8 cellular contexts compared by ENCODE assay signal in the genomic region with DNA sequence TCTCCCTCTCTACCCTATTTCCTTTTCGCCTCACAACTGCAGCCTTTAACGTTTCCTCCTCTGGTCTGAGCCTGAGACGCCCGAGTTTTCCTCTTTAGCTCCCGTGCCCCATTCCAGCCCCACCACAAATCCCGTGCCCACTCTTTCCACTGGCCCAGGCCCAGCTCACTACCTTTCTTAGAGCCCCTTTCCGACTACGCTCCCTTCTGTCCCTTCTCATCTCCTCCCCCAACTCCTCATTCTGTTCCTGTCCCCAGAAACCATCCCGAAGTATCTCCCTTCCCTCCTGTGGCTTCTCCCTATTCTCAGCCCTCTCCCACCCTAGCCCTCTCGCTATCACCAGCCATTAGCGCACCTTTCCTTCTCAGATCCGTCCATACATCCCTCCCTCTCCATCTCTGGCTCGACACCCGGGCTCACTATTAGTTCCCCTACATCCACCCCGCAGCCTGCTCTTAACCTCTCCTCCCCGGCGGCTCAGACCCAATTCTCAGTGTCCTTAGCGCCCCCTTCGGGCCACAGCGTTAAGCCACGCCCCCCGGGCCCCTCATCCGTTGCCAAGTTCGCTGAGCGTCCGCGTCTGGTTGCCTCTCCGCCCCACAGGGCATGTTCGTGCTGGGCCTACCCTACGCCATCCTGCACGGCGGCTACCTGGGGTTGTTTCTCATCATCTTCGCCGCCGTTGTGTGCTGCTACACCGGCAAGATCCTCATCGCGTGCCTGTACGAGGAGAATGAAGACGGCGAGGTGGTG. TPM values are rescaled to one million over a fixed set of nuclear protein-coding genes. Genes with fewer than 3 reads are reported as not detected.
A peak's percentile ranks its signal among the peaks of the same experiment; 100 is the strongest.
DNase-seq lines count a peak whose midpoint lies in the region; ATAC-seq and TF ChIP-seq lines count a peak whose summit lies in the region.

No MANE protein-coding gene starts in this region.

- no peaks in the 10 kb centered on the region for H3K36me3 ChIP-seq in left ventricle myocardium inferior
- no peaks in the 10 kb centered on the region for H3K36me3 ChIP-seq in suprapubic skin

- H3K9me3 ChIP-seq in left ventricle myocardium inferior (replicated peaks) (no peaks in the 10 kb centered on the region), right cardiac atrium (ENCODE audit: control insufficient read depth, low read length) (no peaks in the 10 kb centered on the region), suprapubic skin (no peaks in the 10 kb centered on the region)

- ATAC-seq in right cardiac atrium, result no peak

- H3K27me3 ChIP-seq in left ventricle myocardium inferior (ENCODE audit: low read depth) (peaks cover 100% of the 10 kb centered on the region), right cardiac atrium (ENCODE audit: control insufficient read depth, insufficient read depth) (no peaks in the 10 kb centered on the region), suprapubic skin (peaks cover 100% of the 10 kb centered on the region)

- TF ChIP-seq POLR2A in suprapubic skin (IDR thresholded peaks at IDR 0.05), result no peak

- WGBS in right cardiac atrium, result 4% methylated on average over 41 of the region's 41 CpGs
- 4% methylated on average over 33 of the region's 41 CpGs for WGBS in suprapubic skin

- TF ChIP-seq CTCF in left ventricle myocardium inferior (IDR thresholded peaks at IDR 0.05; ENCODE audit: borderline replicate concordance) (peak; percentile 18), fibroblast of villous mesenchyme (IDR thresholded peaks at IDR 0.05; ENCODE audit: insufficient read depth, low read depth, low read length) (peak; percentile 38), suprapubic skin (IDR thresholded peaks at IDR 0.05) (no peak)

- intact Hi-C loops in left ventricle myocardium inferior (cut with micrococcal nuclease), result no loop called here
- intact Hi-C loops in right cardiac atrium (cut with DNase I), result loop anchor here in 1 of 4 donors (2.0 kb wide), 1 partner anchor 80 kb away; no protein-coding TSS in a partner anchor

- H3K4me1 ChIP-seq in left ventricle myocardium inferior (peaks cover 63% of the 10 kb centered on the region), right cardiac atrium (ENCODE audit: control insufficient read depth, insufficient read depth, low read length) (no peaks in the 10 kb centered on the region), suprapubic skin (peaks cover 69% of the 10 kb centered on the region)

- no peak overlapping the region for H3K4me3 ChIP-seq in left ventricle myocardium inferior
- no peak overlapping the region for H3K4me3 ChIP-seq in right cardiac atrium (ENCODE audit: low read length)
- no peak overlapping the region for H3K4me3 ChIP-seq in fibroblast of villous mesenchyme (ENCODE audit: low read depth, low read length)
- no peak overlapping the region for H3K4me3 ChIP-seq in suprapubic skin

- H3K27ac ChIP-seq in left ventricle myocardium inferior (replicated peaks) (no peak overlapping the region), right cardiac atrium (ENCODE audit: low read length) (no peak overlapping the region), suprapubic skin (no peak overlapping the region)

- no peak for TF ChIP-seq EP300 in suprapubic skin (IDR thresholded peaks at IDR 0.05)

- DNase-seq in left ventricle myocardium inferior (no peak), right cardiac atrium (no peak), fibroblast of villous mesenchyme (ENCODE audit: low read depth) (peak; percentile 20), suprapubic skin (ENCODE audit: low spot score in 2 of 2) (no peak), OCI-M2 (lab: John Stamatoyannopoulos, UW; ENCODE audit: unreplicated experiment) (no peak), T1000 (lab: John Stamatoyannopoulos, UW) (no peak)
- peak; percentile 35 to 41 for DNase-seq in activated CD4-positive, alpha-beta T cell treated with anti-CD3 and anti-CD28 coated beads, Interleukin-2, amount 50 U/mL, for 4 hours
- DNase-seq in stimulated activated CD8-positive, alpha-beta memory T cell treated with anti-CD3 and anti-CD28 coated beads, Interleukin-12 subunit alpha, Interleukin-12 subunit beta, amount 100 ng/mL, for 4 hours (ENCODE audit: low read depth), result peak; percentile 22

RNA-seq across cellular contexts. Expression of a gene that starts 2.7 kb away (rescaled TPM):
- total RNA-seq in left ventricle myocardium inferior (not detected), right cardiac atrium (not detected), fibroblast of villous mesenchyme (not detected in 2 replicates), suprapubic skin (not detected)
- polyA plus RNA-seq in right cardiac atrium, result not detected

RNA-seq across cellular contexts. Expression of a gene that starts 21.2 kb away (rescaled TPM):
- total RNA-seq in left ventricle myocardium inferior (3.1 TPM), right cardiac atrium (1 to 10 TPM; 3.1 to 3.6 (median 3.4) TPM), fibroblast of villous mesenchyme (6.4 and 7.8 TPM in 2 replicates), suprapubic skin (10 to 100 TPM in 3 of 4 donors, 1 to 10 TPM in 1; 8.9 to 15.0 (median 12.2) TPM)
- polyA plus RNA-seq in right cardiac atrium, result 3.3 TPM

Comparison
In these comparisons a context has a peak if more than half of its experiments do, and no peak if none do; other contexts are left out.
1. DNase-seq: peak in activated CD4-positive, alpha-beta T cell treated with anti-CD3 and anti-CD28 coated beads, Interleukin-2, amount 50 U/mL, for 4 hours (2 of 2), fibroblast of villous mesenchyme (single experiment) and stimulated activated CD8-positive, alpha-beta memory T cell treated with anti-CD3 and anti-CD28 coated beads, Interleukin-12 subunit alpha, Interleukin-12 subunit beta, amount 100 ng/mL, for 4 hours (single experiment); none in left ventricle myocardium inferior (single experiment), right cardiac atrium (0 of 3), suprapubic skin (0 of 2), OCI-M2 (single experiment) and T1000 (single experiment).
2. CTCF ChIP-seq: peak in left ventricle myocardium inferior (single experiment) and fibroblast of villous mesenchyme (single experiment); none in suprapubic skin (0 of 2).